In the genomic region with DNA sequence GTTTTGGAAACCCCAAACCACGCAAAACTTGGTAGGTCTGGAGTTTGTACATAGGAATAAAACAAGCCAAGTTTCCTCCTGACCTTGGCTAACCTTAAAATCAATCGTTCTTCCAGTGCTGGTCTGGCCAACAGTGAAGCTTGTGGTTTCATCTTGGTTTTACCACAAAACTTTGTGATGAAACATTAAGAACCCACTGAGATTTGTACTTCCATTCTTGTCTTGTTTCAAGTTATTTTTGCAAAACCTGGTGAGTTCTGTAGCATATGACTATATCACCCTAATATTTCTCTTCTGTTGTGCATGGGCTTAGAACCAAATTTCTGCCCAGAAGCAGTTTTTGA, we compare ENCODE assay signal across 18 cellular contexts. TPM values are rescaled to one million over a fixed set of nuclear protein-coding genes. Genes with fewer than 3 reads are reported as not detected.
A peak's percentile ranks its signal among the peaks of the same experiment; 100 is the strongest.
DNase-seq lines count a peak whose midpoint lies in the region; ATAC-seq, FAIRE-seq and TF ChIP-seq lines count a peak whose summit lies in the region.
"Had no signal": no experiment of that assay in that cellular context is flagged by ENCODE, and none has a peak within 500 bp of the region (broad histone marks: within the 10 kb centered on the region; RNA-seq: fewer than 3 reads in every experiment).

No MANE protein-coding gene starts in this region.

- H3K36me3 ChIP-seq in BLaER1, result no peaks in the 10 kb centered on the region
- no peaks in the 10 kb centered on the region for H3K36me3 ChIP-seq in Loucy (ENCODE audit: insufficient read depth, low read length)
- no peaks in the 10 kb centered on the region for H3K36me3 ChIP-seq in brain microvascular endothelial cell (replicated peaks)
- H3K36me3 ChIP-seq in osteoblast (ENCODE audit: insufficient read depth, low read length), result no peaks in the 10 kb centered on the region

- H4K20me1 ChIP-seq in BLaER1 (no peaks in the 10 kb centered on the region), Loucy (ENCODE audit: insufficient read depth, low read length, poor library complexity, severe bottlenecking) (no peaks in the 10 kb centered on the region), osteoblast (ENCODE audit: insufficient read depth, low read length) (no peaks in the 10 kb centered on the region)

- DNase-seq in brain microvascular endothelial cell (peak; percentile 18), osteoblast (ENCODE audit: insufficient read length, low spot score, missing footprints) (no peak), frontal cortex (ENCODE audit: low spot score in 2 of 2) (no peak), NCI-H345 (lab: John Stamatoyannopoulos, UW) (no peak), GM19239 (ENCODE audit: insufficient read length, low spot score) (no peak)
- DNase-seq: activated CD4-positive, alpha-beta T cell treated with anti-CD3 and anti-CD28 coated beads, Interleukin-2, amount 50 U/mL, for 1 hour; CD4-positive, CD25-positive, alpha-beta regulatory T cell; immature natural killer cell; natural killer cell; NCI-H146; NCI-H226; retina; testis had no signal

- no peaks in the 10 kb centered on the region for H3K9me2 ChIP-seq in Loucy (replicated peaks; ENCODE audit: low read depth, low read length)

- H3K4me1 ChIP-seq in BLaER1 (peaks cover 15% of the 10 kb centered on the region), Loucy (ENCODE audit: insufficient read depth, low read length, poor library complexity, severe bottlenecking) (peaks cover 10% of the 10 kb centered on the region), osteoblast (ENCODE audit: insufficient read depth, low read length) (peaks cover 47% of the 10 kb centered on the region)
- H3K4me1 ChIP-seq: testis had no signal

- in situ Hi-C loops in brain microvascular endothelial cell (cut with HindIII; ENCODE audit: low pct_ligation_motif_present, low sequenced_read_pairs), result no loop called here

- H3K4me2 ChIP-seq in BLaER1 (peak overlapping the region; percentile 45), Loucy (ENCODE audit: low read depth, low read length, poor library complexity, severe bottlenecking) (peak overlapping the region; percentile 35), osteoblast (ENCODE audit: insufficient read depth, low read length) (peak overlapping the region; percentile 71)

- H3K9ac ChIP-seq in BLaER1 (no peak overlapping the region), Loucy (ENCODE audit: low read depth, low read length, poor library complexity, severe bottlenecking) (no peak overlapping the region)

- no peaks in the 10 kb centered on the region for H3F3A ChIP-seq in Loucy (ENCODE audit: low read depth)

- H3K4me3 ChIP-seq in BLaER1 (no peak overlapping the region), Loucy (ENCODE audit: low read length, poor library complexity, severe bottlenecking) (no peak overlapping the region), brain microvascular endothelial cell (ENCODE audit: low read depth, low read length) (no peak overlapping the region), osteoblast (ENCODE audit: insufficient read depth, low read length) (no peak overlapping the region)
- H3K4me3 ChIP-seq: lung, testis had no signal

- FAIRE-seq in frontal cortex (lab: Jason Lieb, UNC), result no peak
- no peak for FAIRE-seq in GM19239 (lab: Jason Lieb, UNC)
- FAIRE-seq: H54 had no signal

- no peak for ATAC-seq in GM21447 (IDR thresholded peaks at IDR 0.05; ENCODE audit: unreplicated experiment)
- ATAC-seq: natural killer cell had no signal

- H3K79me2 ChIP-seq in Loucy (ENCODE audit: insufficient read depth, low read length), result no peaks in the 10 kb centered on the region
- H3K79me2 ChIP-seq in osteoblast (ENCODE audit: insufficient read depth, low read length), result no peaks in the 10 kb centered on the region

- H3K27me3 ChIP-seq in BLaER1, result no peaks in the 10 kb centered on the region
- H3K27me3 ChIP-seq in Loucy (ENCODE audit: insufficient read depth, low read length, poor library complexity, severe bottlenecking), result no peaks in the 10 kb centered on the region
- H3K27me3 ChIP-seq in brain microvascular endothelial cell (replicated peaks), result no peaks in the 10 kb centered on the region
- H3K27me3 ChIP-seq in osteoblast (ENCODE audit: insufficient read depth, low read length), result no peaks in the 10 kb centered on the region
- H3K27me3 ChIP-seq: testis had no signal

- H3K27ac ChIP-seq in BLaER1, result no peak overlapping the region
- peak overlapping the region; percentile 28 for H3K27ac ChIP-seq in brain microvascular endothelial cell
- peak overlapping the region; percentile 61 for H3K27ac ChIP-seq in osteoblast (ENCODE audit: low read depth, low read length)

- TF ChIP-seq CTCF in Loucy (conservative IDR thresholded peaks at IDR 0.05; ENCODE audit: low read length) (no peak), brain microvascular endothelial cell (IDR thresholded peaks at IDR 0.05; ENCODE audit: low read depth, low read length, missing control alignments) (no peak), osteoblast (IDR thresholded peaks at IDR 0.05; ENCODE audit: extremely low read depth, low read depth, low read length) (no peak)

- no peaks in the 10 kb centered on the region for H3K9me3 ChIP-seq in BLaER1
- no peaks in the 10 kb centered on the region for H3K9me3 ChIP-seq in Loucy (ENCODE audit: insufficient read depth, low read depth, low read length)
- H3K9me3 ChIP-seq in osteoblast (ENCODE audit: low read depth, low read length), result no peaks in the 10 kb centered on the region
- H3K9me3 ChIP-seq: testis had no signal

- H2AFZ ChIP-seq in Loucy (ENCODE audit: low read length) (no peak overlapping the region), osteoblast (ENCODE audit: low read length) (peak overlapping the region; percentile 11)

RNA-seq across cellular contexts. Expression of gene SIX1, which starts 26.4 kb away (rescaled TPM):
- total RNA-seq in osteoblast (18.1 and 21.5 TPM in 2 replicates), frontal cortex (0.41 TPM)
- total RNA-seq: CD4-positive, CD25-positive, alpha-beta regulatory T cell; natural killer cell had no signal

Comparison
In these comparisons a context has a peak if more than half of its experiments do, and no peak if none do; other contexts are left out.
1. RNA of gene SIX1, which starts 26.4 kb away (total RNA-seq): 18.1 to 21.5 TPM in osteoblast; 0.41 TPM in frontal cortex (single experiment); every median in the first group is over 10 times any median in the second.
2. Peak in every context shown above with its lines, with median percentiles within 50 percentile points of each other: H3K4me2 ChIP-seq.